12 cellular contexts compared by ENCODE assay signal in the genomic region with DNA sequence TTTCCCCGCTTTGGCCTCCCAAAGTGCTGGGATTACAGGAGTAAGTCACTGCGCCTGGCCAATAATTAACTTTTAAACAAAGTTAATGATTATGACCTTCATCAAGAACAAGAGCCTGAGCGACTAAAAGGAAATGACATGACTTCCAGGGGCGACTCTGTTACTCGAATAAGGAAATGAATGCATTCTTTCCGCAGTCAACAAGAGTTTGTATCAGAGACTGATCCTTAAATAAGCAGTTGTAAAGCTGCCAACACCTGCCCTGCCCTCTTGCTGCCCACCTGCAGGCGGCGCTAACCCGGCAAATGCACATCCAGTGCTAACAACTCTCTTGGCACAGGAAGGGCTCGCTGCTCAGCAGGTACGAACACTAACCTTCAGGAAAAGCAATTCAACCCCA. TPM values are rescaled to one million over a fixed set of nuclear protein-coding genes. Genes with fewer than 3 reads are reported as not detected.
DNase-seq lines count a peak whose midpoint lies in the region; ATAC-seq, FAIRE-seq and TF ChIP-seq lines count a peak whose summit lies in the region.
"Had no signal": no experiment of that assay in that cellular context is flagged by ENCODE, and none has a peak within 500 bp of the region (broad histone marks: within the 10 kb centered on the region; RNA-seq: fewer than 3 reads in every experiment).

No MANE protein-coding gene starts in this region.

- H3K27ac Mint-ChIP-seq in activated naive CD8-positive, alpha-beta T cell treated with anti-CD3 and anti-CD28 coated beads, Interleukin-2, amount 50 U/mL, for 24 hours: peak overlapping the region; percentile 39
- H3K27ac Mint-ChIP-seq in activated naive CD8-positive, alpha-beta T cell treated with anti-CD3 and anti-CD28 coated beads for 36 hours: no peak overlapping the region

- TF ChIP-seq CTCF in K562 (IDR thresholded peaks at IDR 0.05 in 2 of 3, conservative IDR thresholded peaks at IDR 0.05 in 1 of 3; ENCODE audit: insufficient read depth in 2 of 3, low read depth in 1 of 3, low read length in 3 of 3) (peak; percentile 2 to 39 (median 31); a peak in 2 of 6 replicates), transverse colon (IDR thresholded peaks at IDR 0.05) (peak; percentile 49 to 93 (median 79))

- no TSS peak for BruUV-seq in K562 (replicated peaks; lab: Mats Ljungman, UMichigan)

- CTCF ChIA-PET in K562 (lab: Yijun Ruan, JAX; ENCODE audit: low intra/inter-chr PET ratio): no interaction called here

- H3K9ac ChIP-seq in K562 (ENCODE audit: insufficient read depth in 1 of 2, low read depth in 2 of 2, low read length in 2 of 2): no peak overlapping the region

- H3K4me1 ChIP-seq in K562 (replicated peaks in 1 of 2; ENCODE audit: control insufficient read depth in 2 of 2, insufficient read depth in 2 of 2, low read length in 2 of 2) (peaks cover 0 to 9% of the 10 kb centered on the region in 2 experiments; a peak in 1 of 5 replicates), transverse colon (peaks cover 30 to 54% (median 42%) of the 10 kb centered on the region in 4 donors)

- H3K36me3 ChIP-seq in K562 (ENCODE audit: control insufficient read depth, insufficient read depth, low read length) (peaks cover 100% of the 10 kb centered on the region), transverse colon (peaks cover 0 to 58% (median 29%) of the 10 kb centered on the region in 4 donors)

- in situ Hi-C loops in K562 (cut with MboI): no loop called here
- in situ Hi-C loops in transverse colon (cut with MboI; ENCODE audit: low pct_ligation_motif_present in 1 of 4, low pct_unique_long_range_greater_than_20kb in 1 of 4, low sequenced_read_pairs in 3 of 4): no loop called here

- H3K4me2 ChIP-seq in K562 (ENCODE audit: insufficient read depth, low read length): no peak overlapping the region

- H3K27ac ChIP-seq in K562 (ENCODE audit: extremely low read depth, low read depth, low read length) (no peak overlapping the region), transverse colon (peak overlapping the region; percentile 50 to 78 (median 74))

- H3K4me3 Mint-ChIP-seq in activated naive CD8-positive, alpha-beta T cell treated with anti-CD3 and anti-CD28 coated beads, Interleukin-2, amount 50 U/mL, for 24 hours: no peak overlapping the region
- no peak overlapping the region for H3K4me3 Mint-ChIP-seq in activated naive CD8-positive, alpha-beta T cell treated with anti-CD3 and anti-CD28 coated beads for 36 hours

- no peaks in the 10 kb centered on the region for H3K27me3 Mint-ChIP-seq in activated naive CD8-positive, alpha-beta T cell treated with anti-CD3 and anti-CD28 coated beads, Interleukin-2, amount 50 U/mL, for 24 hours
- no peaks in the 10 kb centered on the region for H3K27me3 Mint-ChIP-seq in activated naive CD8-positive, alpha-beta T cell treated with anti-CD3 and anti-CD28 coated beads for 36 hours

- H3K27me3 ChIP-seq in K562 (ENCODE audit: control insufficient read depth in 2 of 2, insufficient read depth in 2 of 2, low read length in 2 of 2) (no peaks in the 10 kb centered on the region), transverse colon (no peaks in the 10 kb centered on the region)

- H3K9me1 ChIP-seq in K562 (ENCODE audit: control insufficient read depth, insufficient read depth, low read length): no peaks in the 10 kb centered on the region

- peaks cover 10% of the 10 kb centered on the region for H4K20me1 ChIP-seq in K562 (replicated peaks; ENCODE audit: control insufficient read depth, insufficient read depth, low read length)

- WGBS in K562 (ENCODE audit: insufficient coverage, low coverage, missing lambda C conversion rate): 94% methylated on average over 11 of the region's 11 CpGs
- 62% methylated on average over 11 of the region's 11 CpGs; no CpG with 5 or more reads in 1 of the 2 donors for WGBS in transverse colon (ENCODE audit: low coverage in 1 of 2), 2 donors

- H3K4me1 Mint-ChIP-seq in activated naive CD8-positive, alpha-beta T cell treated with anti-CD3 and anti-CD28 coated beads, Interleukin-2, amount 50 U/mL, for 24 hours: peaks cover 49% of the 10 kb centered on the region
- peaks cover 26% of the 10 kb centered on the region for H3K4me1 Mint-ChIP-seq in activated naive CD8-positive, alpha-beta T cell treated with anti-CD3 and anti-CD28 coated beads for 36 hours

- H3K9me3 ChIP-seq in K562 (replicated peaks; ENCODE audit: control insufficient read depth, insufficient read depth, low read depth, low read length): no peaks in the 10 kb centered on the region
- no peaks in the 10 kb centered on the region for H3K9me3 ChIP-seq in transverse colon

- H3K36me3 Mint-ChIP-seq in activated naive CD8-positive, alpha-beta T cell treated with anti-CD3 and anti-CD28 coated beads, Interleukin-2, amount 50 U/mL, for 24 hours (ENCODE audit: low read depth): peaks cover 68% of the 10 kb centered on the region
- peaks cover 33% of the 10 kb centered on the region for H3K36me3 Mint-ChIP-seq in activated naive CD8-positive, alpha-beta T cell treated with anti-CD3 and anti-CD28 coated beads for 36 hours

- no peak overlapping the region for H2AFZ ChIP-seq in K562 (ENCODE audit: low read depth, low read length)

- no peaks in the 10 kb centered on the region for H3K9me3 Mint-ChIP-seq in activated naive CD8-positive, alpha-beta T cell treated with anti-CD3 and anti-CD28 coated beads, Interleukin-2, amount 50 U/mL, for 24 hours
- H3K9me3 Mint-ChIP-seq in activated naive CD8-positive, alpha-beta T cell treated with anti-CD3 and anti-CD28 coated beads for 36 hours: no peaks in the 10 kb centered on the region

- POLR2A ChIA-PET in K562 (lab: Yijun Ruan, JAX): interaction anchor here (0.8 to 2.2 kb wide), 5 partner anchors 11 to 32 kb away, joined by 3 to 14 read pairs (median 4); partner anchors contain the start of gene WDR1

- TF ChIP-seq EP300 in K562 (IDR thresholded peaks at IDR 0.05; ENCODE audit: low read length): no peak
- TF ChIP-seq EP300 in transverse colon (IDR thresholded peaks at IDR 0.05; ENCODE audit: low read depth): no peak

- ATAC-seq in activated naive CD8-positive, alpha-beta T cell treated with anti-CD3 and anti-CD28 coated beads, Interleukin-2, amount 50 U/mL, for 24 hours: no peak
- ATAC-seq in K562 (no peak), GM21825 (IDR thresholded peaks at IDR 0.05; ENCODE audit: unreplicated experiment) (no peak), GM18502 (IDR thresholded peaks at IDR 0.05; ENCODE audit: poor library complexity, unreplicated experiment) (no peak), GM19328 (IDR thresholded peaks at IDR 0.05; ENCODE audit: unreplicated experiment) (no peak)

- DNase-seq in activated naive CD8-positive, alpha-beta T cell treated with anti-CD3 and anti-CD28 coated beads, Interleukin-2, amount 50 U/mL, for 24 hours: peak; percentile 17
- DNase-seq in activated naive CD8-positive, alpha-beta T cell treated with anti-CD3 and anti-CD28 coated beads for 36 hours: no peak
- DNase-seq in K562 (ENCODE audit: extremely low read depth in 1 of 4, low spot score in 3 of 4): no peak
- peak; percentile 45 for DNase-seq in iPS-NIHi7 (ENCODE audit: extremely low spot score)
- DNase-seq in transverse colon: peak; percentile 88
- DNase-seq: activated gamma-delta T cell treated with Interleukin-2 at 50 U/mL for 16 hours; DMS79; stimulated activated CD4-positive, alpha-beta T cell treated with anti-CD3 and anti-CD28 coated beads, Interleukin-2, amount 100 ng/mL, for 48 hours had no signal

- intact Hi-C loops in K562 (cut with micrococcal nuclease): no loop called here
- intact Hi-C loops in transverse colon (cut with DNase I; ENCODE audit: low total_unique reads): no loop called here

- peaks cover 18% of the 10 kb centered on the region for H3K79me2 ChIP-seq in K562 (ENCODE audit: control insufficient read depth, insufficient read depth, low read length)

- TF ChIP-seq POLR2A in K562 (conservative IDR thresholded peaks at IDR 0.05) (no peak), transverse colon (IDR thresholded peaks at IDR 0.05) (no peak)

- TF ChIP-seq RAD21 in K562 (CRISPR knock-in tag; conservative IDR thresholded peaks at IDR 0.05 in 1 of 2, IDR thresholded peaks at IDR 0.05 in 1 of 2): no peak

- H3K4me3 ChIP-seq in K562 (no peak overlapping the region), transverse colon (no peak overlapping the region)

- FAIRE-seq in K562 (lab: Jason Lieb, UNC): no peak
- FAIRE-seq: HTR-8/SVneo had no signal

RNA-seq across cellular contexts. Expression of gene WDR1, which starts 27.3 kb away (rescaled TPM):
- total RNA-seq in activated naive CD8-positive, alpha-beta T cell treated with anti-CD3 and anti-CD28 coated beads for 36 hours: 100 to 1,000 TPM; 372 to 385 TPM
- 72.4 and 125 TPM in 2 replicates for total RNA-seq in K562 (2011; cell fraction: chromatin; rRNA removed; ENCODE audit: low replicate concordance)
- 75.3 and 90.2 TPM in 2 replicates for total RNA-seq in K562 (2011; cell fraction: nucleolus; rRNA removed)
- total RNA-seq in K562 (2011; cell fraction: nucleoplasm; rRNA removed): 64.2 and 70.3 TPM in 2 replicates
- total RNA-seq in K562 (2014; rRNA removed) (151 and 154 TPM in 2 replicates), K562 (2014; rRNA removed; fragmentation: Illumina TruSeq; extraction: Trizol) (111 and 112 TPM in 2 replicates), K562 (2015; rRNA removed; fragmentation: Illumina TruSeq; extraction: Trizol) (120 and 124 TPM in 2 replicates), K562 (2021) (186 and 213 TPM in 2 replicates), transverse colon (100 to 1,000 TPM; 196 to 268 (median 246) TPM)
- polyA plus RNA-seq in K562 (2011; rRNA removed) (140 and 186 TPM in 2 replicates), K562 (2014; fragmentation: Illumina TruSeq; extraction: Trizol) (139 and 149 TPM in 2 replicates), K562 (2014; fragmentation: Nextera tagmentation; extraction: Ambion mirVana) (10 to 100 TPM; 16.1 to 23.0 TPM), K562 (2014; rRNA removed) (120 and 125 TPM in 2 replicates)
- polyA plus RNA-seq in K562 (2011; cell fraction: cytosol; rRNA removed): 176 and 298 TPM in 2 replicates
- 133 and 190 TPM in 2 replicates for polyA plus RNA-seq in K562 (2011; cell fraction: nucleus; rRNA removed)
- polyA plus RNA-seq in K562 (2012): 144 and 177 TPM in 2 replicates
- polyA minus RNA-seq in K562 (2011; rRNA and poly(A)+ RNA removed): 188 and 256 TPM in 2 replicates
- polyA minus RNA-seq in K562 (2011; cell fraction: cytosol; rRNA and poly(A)+ RNA removed): 111 and 132 TPM in 2 replicates
- polyA minus RNA-seq in K562 (2011; cell fraction: nucleus; rRNA and poly(A)+ RNA removed): 53.7 and 56.2 TPM in 2 replicates

Comparison
In these comparisons a context has a peak if more than half of its experiments do, and no peak if none do; other contexts are left out.
1. DNase-seq: peak in activated naive CD8-positive, alpha-beta T cell treated with anti-CD3 and anti-CD28 coated beads, Interleukin-2, amount 50 U/mL, for 24 hours (single experiment), iPS-NIHi7 (single experiment) and transverse colon (single experiment); none in activated naive CD8-positive, alpha-beta T cell treated with anti-CD3 and anti-CD28 coated beads for 36 hours (single experiment) and K562 (0 of 4).